Comparison of ENCODE assay signal across 9 cellular contexts in the genomic region with DNA sequence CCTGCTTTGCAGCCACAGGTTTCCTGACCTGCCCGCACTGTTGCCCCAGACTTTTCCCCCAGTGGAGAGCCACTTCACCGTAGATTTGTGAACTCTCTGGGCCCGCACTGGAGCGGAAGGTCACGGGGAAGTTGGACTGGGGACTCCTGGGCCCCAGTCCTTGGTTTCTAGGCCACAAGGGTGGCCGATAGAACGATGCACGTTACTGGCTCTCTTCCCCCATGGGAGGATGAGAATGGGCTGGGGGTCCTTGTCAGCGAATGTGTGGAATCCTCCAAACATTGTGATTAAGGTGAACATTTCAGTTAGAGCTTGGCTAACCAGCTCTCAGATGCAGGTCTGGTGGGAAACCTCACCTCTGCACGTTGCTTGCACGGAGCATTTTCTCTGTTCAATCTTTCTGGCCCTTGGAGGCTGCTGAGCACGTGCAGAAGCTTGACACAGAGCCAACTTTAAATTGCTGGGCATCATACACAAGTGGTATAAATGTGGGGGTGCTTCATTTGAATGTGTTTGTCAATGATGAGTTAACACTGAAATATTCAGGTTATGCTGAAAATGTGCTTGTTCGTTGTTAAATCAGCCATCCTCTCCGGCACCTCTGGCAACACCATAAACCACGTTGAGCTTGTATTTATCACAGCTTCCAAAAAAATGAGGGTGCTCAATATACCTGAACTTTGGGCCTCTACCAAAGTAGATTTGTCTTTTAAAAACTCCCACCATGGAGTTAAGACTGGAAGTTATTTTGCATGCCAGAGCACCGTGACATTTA. TPM values are rescaled to one million over a fixed set of nuclear protein-coding genes. Genes with fewer than 3 reads are reported as not detected.
DNase-seq lines count a peak whose midpoint lies in the region; ATAC-seq and TF ChIP-seq lines count a peak whose summit lies in the region.
"Had no signal": no experiment of that assay in that cellular context is flagged by ENCODE, and none has a peak within 500 bp of the region (broad histone marks: within the 10 kb centered on the region; RNA-seq: fewer than 3 reads in every experiment).

No MANE protein-coding gene starts in this region.

- ATAC-seq in HG02870 (IDR thresholded peaks at IDR 0.05; ENCODE audit: unreplicated experiment) (peak; percentile 9), GM19397 (IDR thresholded peaks at IDR 0.05; ENCODE audit: unreplicated experiment) (no peak)

- H3K23ac ChIP-seq in trophoblast cell (ENCODE audit: low read length): no peak overlapping the region

- H3K4ac ChIP-seq in trophoblast cell (ENCODE audit: low read depth, low read length): no peak overlapping the region

- peaks cover 3% of the 10 kb centered on the region for H3K36me3 Mint-ChIP-seq in glutamatergic neuron (ENCODE audit: unreplicated experiment)

- peak overlapping the region; percentile 73 for H3K27ac ChIP-seq in trophoblast cell (ENCODE audit: low read depth, low read length)

- H2BK120ac ChIP-seq in trophoblast cell (ENCODE audit: insufficient read depth, low read length, poor library complexity): peak overlapping the region; percentile 39

- H3K4me3 Mint-ChIP-seq in glutamatergic neuron (ENCODE audit: unreplicated experiment): peak overlapping the region; percentile 78

- H2BK12ac ChIP-seq in trophoblast cell (ENCODE audit: low read length): no peak overlapping the region

- H3K18ac ChIP-seq in trophoblast cell (ENCODE audit: low read length): peak overlapping the region; percentile 45

- peaks cover 8% of the 10 kb centered on the region for H3K4me1 Mint-ChIP-seq in glutamatergic neuron (ENCODE audit: low read depth, unreplicated experiment)

- no peaks in the 10 kb centered on the region for H3K9me3 ChIP-seq in trophoblast cell (ENCODE audit: insufficient read depth, low read depth, low read length)

- H2AFZ ChIP-seq in trophoblast cell (ENCODE audit: insufficient read depth, low read length, poor library complexity): peak overlapping the region; percentile 39

- peak overlapping the region; percentile 78 for H3K9ac ChIP-seq in trophoblast cell (ENCODE audit: low read length)

- no peak for TF ChIP-seq CTCF in glutamatergic neuron (IDR thresholded peaks at IDR 0.05; ENCODE audit: partially characterized antibody, unreplicated experiment)

- no CpG with 5 or more reads among the region's 16 CpGs for WGBS in trophoblast cell (ENCODE audit: extremely low coverage, insufficient coverage, insufficient read length)

- peak overlapping the region; percentile 91 for H3K4me2 ChIP-seq in trophoblast cell (ENCODE audit: low read length)

- peaks cover 7% of the 10 kb centered on the region for H3K79me1 ChIP-seq in trophoblast cell (ENCODE audit: low read length)

- peaks cover 7% of the 10 kb centered on the region for H3K9me3 Mint-ChIP-seq in glutamatergic neuron (ENCODE audit: unreplicated experiment)

- H2AK5ac ChIP-seq in trophoblast cell (ENCODE audit: low read length): no peak overlapping the region

- peak; percentile 16 for DNase-seq in stimulated activated CD4-positive, alpha-beta T cell treated with anti-CD3 and anti-CD28 coated beads, Interleukin-1b, Interleukin-23, amount 100 ng/mL, for 48 hours
- no peak for DNase-seq in stimulated activated CD4-positive, alpha-beta T cell treated with anti-CD3 and anti-CD28 coated beads, Interleukin-12 subunit alpha, Interleukin-12 subunit beta, amount 100 ng/mL, for 4 hours
- peak; percentile 65 for DNase-seq in NCI-H2171 treated with DMSO at 0.1 percent for 48 hours (lab: John Stamatoyannopoulos, UW)
- DNase-seq in activated T-helper 9 cell treated with anti-CD3 and anti-CD28 coated beads, Interleukin-2, amount 50 U/mL, for 16 hours (ENCODE audit: low read depth): peak; percentile 1
- DNase-seq in glutamatergic neuron: no peak
- peak; percentile 18 to 51 for DNase-seq in trophoblast cell

- peaks cover 4 to 11% of the 10 kb centered on the region in 2 experiments for H3K4me1 ChIP-seq in trophoblast cell (ENCODE audit: control insufficient read depth in 1 of 2, insufficient read depth in 2 of 2, low read length in 2 of 2)

- H4K8ac ChIP-seq in trophoblast cell (ENCODE audit: low read depth, low read length): peak overlapping the region; percentile 83

- peak overlapping the region; percentile 95 for H3K4me3 ChIP-seq in trophoblast cell (ENCODE audit: low read depth, low read length)

- no peaks in the 10 kb centered on the region for H3K79me2 ChIP-seq in trophoblast cell (ENCODE audit: control insufficient read depth, insufficient read depth, low read length, poor library complexity)

- H2BK5ac ChIP-seq in trophoblast cell (ENCODE audit: low read depth, low read length, poor library complexity): peak overlapping the region; percentile 42

- H3K27me3 Mint-ChIP-seq in glutamatergic neuron (ENCODE audit: unreplicated experiment): peaks cover 5% of the 10 kb centered on the region

- H3K27ac Mint-ChIP-seq in glutamatergic neuron (ENCODE audit: unreplicated experiment): peak overlapping the region; percentile 52

- peak overlapping the region; percentile 74 for H4K91ac ChIP-seq in trophoblast cell (ENCODE audit: low read depth, low read length)

- no peaks in the 10 kb centered on the region for H3K27me3 ChIP-seq in trophoblast cell (ENCODE audit: insufficient read depth, low read length)

- H4K12ac ChIP-seq in trophoblast cell (ENCODE audit: low read depth, low read length): peak overlapping the region; percentile 48

- H3K14ac ChIP-seq in trophoblast cell (ENCODE audit: low read length): peak overlapping the region; percentile 50

- H3K36me3 ChIP-seq in trophoblast cell (ENCODE audit: control insufficient read depth in 1 of 2, insufficient read depth in 2 of 2, low read length in 2 of 2): no peaks in the 10 kb centered on the region

RNA-seq across cellular contexts. Expression of a gene that starts 1.0 kb away (rescaled TPM):
- 6.0 TPM for total RNA-seq in glutamatergic neuron (ENCODE audit: unreplicated experiment)
- 6.3 and 6.5 TPM in 2 replicates for polyA plus RNA-seq in trophoblast cell (2013)

RNA-seq across cellular contexts. Expression of a gene that starts 40.8 kb away (rescaled TPM):
- 2.6 TPM for total RNA-seq in glutamatergic neuron (ENCODE audit: unreplicated experiment)
- 0.01 and 0.10 TPM in 2 replicates for polyA plus RNA-seq in trophoblast cell (2013)
- total RNA-seq: subcutaneous adipose tissue had no signal

Comparison
In these comparisons a context has a peak if more than half of its experiments do, and no peak if none do; other contexts are left out.
1. DNase-seq: peak in stimulated activated CD4-positive, alpha-beta T cell treated with anti-CD3 and anti-CD28 coated beads, Interleukin-1b, Interleukin-23, amount 100 ng/mL, for 48 hours (single experiment), NCI-H2171 treated with DMSO at 0.1 percent for 48 hours (single experiment), activated T-helper 9 cell treated with anti-CD3 and anti-CD28 coated beads, Interleukin-2, amount 50 U/mL, for 16 hours (single experiment) and trophoblast cell (2 of 2); none in stimulated activated CD4-positive, alpha-beta T cell treated with anti-CD3 and anti-CD28 coated beads, Interleukin-12 subunit alpha, Interleukin-12 subunit beta, amount 100 ng/mL, for 4 hours (single experiment) and glutamatergic neuron (single experiment).